In the genomic region with DNA sequence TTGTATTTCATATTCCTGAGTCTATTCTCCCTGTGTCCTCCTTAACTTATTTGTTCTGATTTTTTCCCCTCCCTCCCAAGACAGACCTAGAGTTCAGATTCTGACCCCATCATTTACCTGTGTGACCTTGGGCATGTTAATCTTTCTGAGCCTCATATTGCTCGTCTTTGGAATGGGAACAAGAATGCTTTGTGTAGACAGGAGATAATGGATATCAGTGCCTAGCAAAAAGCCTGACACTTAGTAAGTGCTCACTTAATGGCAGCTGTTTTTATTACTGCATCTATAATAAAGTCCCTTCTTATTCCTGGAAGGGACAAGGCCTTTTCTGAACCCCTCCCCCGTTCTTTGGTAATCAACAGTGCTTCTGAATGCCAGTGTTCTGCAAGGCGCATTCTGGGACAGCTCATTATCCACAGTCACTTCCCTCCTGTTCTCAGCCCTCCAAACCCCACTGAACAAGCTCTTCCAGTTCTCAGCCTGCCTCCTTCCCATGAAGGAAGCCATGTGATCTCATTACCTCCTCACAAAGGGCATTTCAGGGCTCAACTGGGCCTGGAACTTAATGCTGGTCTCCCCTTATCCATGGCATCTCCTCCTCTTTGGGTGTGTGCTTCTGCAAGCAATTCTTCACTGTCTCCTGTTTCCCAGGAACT, we compare ENCODE assay signal across 18 cellular contexts. TPM values are rescaled to one million over a fixed set of nuclear protein-coding genes. Genes with fewer than 3 reads are reported as not detected.
A peak's percentile ranks its signal among the peaks of the same experiment; 100 is the strongest.
DNase-seq lines count a peak whose midpoint lies in the region; ATAC-seq and TF ChIP-seq lines count a peak whose summit lies in the region.
"Had no signal": no experiment of that assay in that cellular context is flagged by ENCODE, and none has a peak within 500 bp of the region (broad histone marks: within the 10 kb centered on the region; RNA-seq: fewer than 3 reads in every experiment).

No MANE protein-coding gene starts in this region.

- no peaks in the 10 kb centered on the region for H3K27me3 ChIP-seq in Caco-2 (replicated peaks; ENCODE audit: control insufficient read depth, insufficient read depth, low read length)
- no peaks in the 10 kb centered on the region for H3K27me3 ChIP-seq in OCI-LY3 (ENCODE audit: low read depth, low read length)
- H3K27me3 ChIP-seq in neural progenitor cell = no peaks in the 10 kb centered on the region
- no peaks in the 10 kb centered on the region for H3K27me3 ChIP-seq in effector memory CD4-positive, alpha-beta T cell (replicated peaks; ENCODE audit: control insufficient read depth, insufficient read depth, low read length, poor library complexity, severe bottlenecking)

- POLR2A ChIA-PET in Caco-2 (lab: Charles Lee) = interaction anchor here (0.9 to 1.2 kb wide), 2 partner anchors 13 to 40 kb away, joined by 3 to 8 read pairs; partner anchors contain the start of gene RNF43

- H3K9me3 Mint-ChIP-seq in Caco-2 (ENCODE audit: unreplicated experiment) = no peaks in the 10 kb centered on the region
- H3K9me3 Mint-ChIP-seq in neural progenitor cell = no peaks in the 10 kb centered on the region
- H3K9me3 Mint-ChIP-seq: activated CD4-positive, alpha-beta T cell treated with anti-CD3 and anti-CD28 coated beads, Interleukin-2, amount 10 ng/mL, durations not matched to agents 24 days and 14 days; activated T-cell treated with anti-CD3 and anti-CD28 coated beads, Interleukin-2, amount 50 U/mL, for 4 hours; T-helper 2 cell treated with Interferon-gamma antibody and Interleukin-4, amounts not matched to agents 5 μg/mL and 100 μg/mL, for 36 hours had no signal

- H3K4me1 ChIP-seq in Caco-2 (peaks cover 88% of the 10 kb centered on the region), OCI-LY3 (ENCODE audit: low read length) (peaks cover 20% of the 10 kb centered on the region), neural progenitor cell (no peaks in the 10 kb centered on the region)
- peaks cover 11% of the 10 kb centered on the region for H3K4me1 ChIP-seq in effector memory CD4-positive, alpha-beta T cell (ENCODE audit: control insufficient read depth, insufficient read depth, low read length, poor library complexity, severe bottlenecking)

- DNase-seq in Caco-2 (peak; percentile 81 to 89), epithelial cell of prostate (ENCODE audit: low read depth, low spot score) (peak; percentile 66), neural progenitor cell (ENCODE audit: low spot score) (no peak)
- no peak for DNase-seq in effector memory CD4-positive, alpha-beta T cell
- DNase-seq: activated CD4-positive, alpha-beta T cell treated with anti-CD3 and anti-CD28 coated beads, Interleukin-2, amount 10 ng/mL, durations not matched to agents 24 days and 14 days; activated T-cell treated with anti-CD3 and anti-CD28 coated beads, Interleukin-2, amount 50 U/mL, for 4 hours; kidney; NCI-H2081; NCI-H82; stimulated activated CD4-positive, alpha-beta T cell treated with anti-CD3 and anti-CD28 coated beads, Interleukin-15, amount 100 ng/mL, for 24 hours; substantia nigra had no signal

- no peak overlapping the region for H3K4me3 ChIP-seq in Caco-2 (ENCODE audit: low read depth, low read length)
- no peak overlapping the region for H3K4me3 ChIP-seq in OCI-LY3 (ENCODE audit: low read length)
- H3K4me3 ChIP-seq in neural progenitor cell = no peak overlapping the region
- H3K4me3 ChIP-seq in effector memory CD4-positive, alpha-beta T cell (ENCODE audit: insufficient read depth, low read depth, low read length, poor library complexity, severe bottlenecking) = no peak overlapping the region

- H3K27me3 Mint-ChIP-seq in Caco-2 (ENCODE audit: insufficient read depth, unreplicated experiment) (no peaks in the 10 kb centered on the region), neural progenitor cell (ENCODE audit: insufficient read depth, low read depth) (peaks cover 3% of the 10 kb centered on the region)
- H3K27me3 Mint-ChIP-seq: activated CD4-positive, alpha-beta T cell treated with anti-CD3 and anti-CD28 coated beads, Interleukin-2, amount 10 ng/mL, durations not matched to agents 24 days and 14 days had no signal

- H3K27ac ChIP-seq in OCI-LY3 (ENCODE audit: low read length) (no peak overlapping the region), epithelial cell of prostate (peak overlapping the region; percentile 34), neural progenitor cell (no peak overlapping the region)
- no peak overlapping the region for H3K27ac ChIP-seq in effector memory CD4-positive, alpha-beta T cell (ENCODE audit: insufficient read depth, low read length, poor library complexity, severe bottlenecking)

- H3K4me1 Mint-ChIP-seq in Caco-2 (ENCODE audit: low read depth, unreplicated experiment) = peaks cover 74% of the 10 kb centered on the region
- peaks cover 21% of the 10 kb centered on the region for H3K4me1 Mint-ChIP-seq in neural progenitor cell

- H3K4me2 ChIP-seq in OCI-LY3 (ENCODE audit: low read length) (peak overlapping the region; percentile 16; the same call in 1 of the 2 replicates), neural progenitor cell (no peak overlapping the region)

- H3K27ac Mint-ChIP-seq in Caco-2 (ENCODE audit: unreplicated experiment) (peak overlapping the region; percentile 58), neural progenitor cell (peak overlapping the region; percentile 71)
- H3K27ac Mint-ChIP-seq: activated CD4-positive, alpha-beta T cell treated with anti-CD3 and anti-CD28 coated beads, Interleukin-2, amount 10 ng/mL, durations not matched to agents 24 days and 14 days; T-helper 2 cell treated with Interferon-gamma antibody and Interleukin-4, amounts not matched to agents 5 μg/mL and 100 μg/mL, for 36 hours had no signal

- H3K79me2 ChIP-seq in OCI-LY3 (ENCODE audit: low read length) = no peaks in the 10 kb centered on the region
- H3K79me2 ChIP-seq in neural progenitor cell (ENCODE audit: low read depth) = no peaks in the 10 kb centered on the region

- H3K36me3 Mint-ChIP-seq in Caco-2 (ENCODE audit: insufficient read depth, unreplicated experiment) = peaks cover 82% of the 10 kb centered on the region
- no peaks in the 10 kb centered on the region for H3K36me3 Mint-ChIP-seq in neural progenitor cell

- TF ChIP-seq CTCF in Caco-2 (IDR thresholded peaks at IDR 0.05; ENCODE audit: insufficient read depth in 1 of 2, low read depth in 1 of 2, low read length in 1 of 2, severe bottlenecking in 1 of 2, unreplicated experiment in 1 of 2) = no peak
- TF ChIP-seq CTCF in OCI-LY3 (IDR thresholded peaks at IDR 0.05; ENCODE audit: low read depth, low read length) = no peak
- no peak for TF ChIP-seq CTCF in neural progenitor cell (IDR thresholded peaks at IDR 0.05)

- H3K36me3 ChIP-seq in Caco-2 (ENCODE audit: control insufficient read depth, insufficient read depth, low read length) (peaks cover 1% of the 10 kb centered on the region), OCI-LY3 (replicated peaks; ENCODE audit: low read depth, low read length) (no peaks in the 10 kb centered on the region), neural progenitor cell (no peaks in the 10 kb centered on the region)
- no peaks in the 10 kb centered on the region for H3K36me3 ChIP-seq in effector memory CD4-positive, alpha-beta T cell (ENCODE audit: control insufficient read depth, insufficient read depth, low read length)

- peak overlapping the region; percentile 25 for H3K4me3 Mint-ChIP-seq in Caco-2 (ENCODE audit: unreplicated experiment)
- no peak overlapping the region for H3K4me3 Mint-ChIP-seq in neural progenitor cell
- H3K4me3 Mint-ChIP-seq: activated CD4-positive, alpha-beta T cell treated with anti-CD3 and anti-CD28 coated beads, Interleukin-2, amount 10 ng/mL, durations not matched to agents 24 days and 14 days; activated T-cell treated with anti-CD3 and anti-CD28 coated beads, Interleukin-2, amount 50 U/mL, for 4 hours; T-helper 2 cell treated with Interferon-gamma antibody and Interleukin-4, amounts not matched to agents 5 μg/mL and 100 μg/mL, for 36 hours had no signal

- H3F3A ChIP-seq in neural progenitor cell (ENCODE audit: low read depth) = no peaks in the 10 kb centered on the region

- H2AFZ ChIP-seq in OCI-LY3 (ENCODE audit: low read depth, low read length) = no peak overlapping the region
- H2AFZ ChIP-seq in neural progenitor cell (replicated peaks) = no peak overlapping the region

- H3K9ac ChIP-seq in OCI-LY3 (ENCODE audit: low read length) (no peak overlapping the region), neural progenitor cell (no peak overlapping the region)

- H3K9me3 ChIP-seq in Caco-2 (no peaks in the 10 kb centered on the region), OCI-LY3 (ENCODE audit: insufficient read depth, low read length) (no peaks in the 10 kb centered on the region), neural progenitor cell (ENCODE audit: low read depth) (no peaks in the 10 kb centered on the region)
- H3K9me3 ChIP-seq in effector memory CD4-positive, alpha-beta T cell (ENCODE audit: control insufficient read depth, low read length) = no peaks in the 10 kb centered on the region

- BruUV-seq in Caco-2 (replicated peaks; lab: Mats Ljungman, UMichigan) = no TSS peak

- intact Hi-C loops in Caco-2 (cut with micrococcal nuclease; ENCODE audit: unreplicated experiment) = loop anchor here (1.0 kb wide), 2 partner anchors 13 to 14 kb away; no protein-coding TSS in a partner anchor

- CTCF ChIA-PET in Caco-2 (lab: Charles Lee) = interaction anchor here (1.0 to 1.5 kb wide), 2 partner anchors 12 to 38 kb away, joined by 4 to 8 read pairs; no protein-coding TSS in a partner anchor

- ATAC-seq in HG02870 (IDR thresholded peaks at IDR 0.05; ENCODE audit: unreplicated experiment) (no peak), HG03097 (IDR thresholded peaks at IDR 0.05; ENCODE audit: low FRiP score, unreplicated experiment) (no peak), GM19328 (IDR thresholded peaks at IDR 0.05; ENCODE audit: unreplicated experiment) (no peak)
- ATAC-seq: activated T-cell treated with anti-CD3 and anti-CD28 coated beads, Interleukin-2, amount 50 U/mL, for 4 hours had no signal

- no peaks in the 10 kb centered on the region for H4K20me1 ChIP-seq in OCI-LY3 (ENCODE audit: insufficient read depth, low read length)
- H4K20me1 ChIP-seq in neural progenitor cell (ENCODE audit: low read depth) = no peaks in the 10 kb centered on the region

RNA-seq across cellular contexts. Expression of gene SUPT4H1, which starts 25.1 kb away (rescaled TPM):
- total RNA-seq in Caco-2 (2022) = 70.9 and 71.4 TPM in 2 replicates
- 60.2 and 103 TPM in 2 replicates for total RNA-seq in neural progenitor cell (ENCODE audit: low replicate concordance)

RNA-seq across cellular contexts. Expression of gene RNF43, which starts 40.2 kb away (rescaled TPM):
- total RNA-seq in Caco-2 (2022) (84.2 and 87.1 TPM in 2 replicates), neural progenitor cell (ENCODE audit: low replicate concordance) (0.50 TPM in 1 of 2 replicates, not detected in the other)
- total RNA-seq: glomerular endothelial cell had no signal

RNA-seq across cellular contexts. Expression of gene TSPOAP1, which starts 48.5 kb away (rescaled TPM):
- total RNA-seq in Caco-2 (2022) (6.0 and 7.4 TPM in 2 replicates), neural progenitor cell (ENCODE audit: low replicate concordance) (13.8 and 48.7 TPM in 2 replicates)
- total RNA-seq: pulmonary artery endothelial cell had no signal

Comparison
In these comparisons a context has a peak if more than half of its experiments do, and no peak if none do; other contexts are left out.
1. DNase-seq: peak in Caco-2 (2 of 2) and epithelial cell of prostate (single experiment); none in neural progenitor cell (single experiment) and effector memory CD4-positive, alpha-beta T cell (0 of 3).
2. RNA of gene RNF43, which starts 40.2 kb away (total RNA-seq): 84.2 to 87.1 TPM in Caco-2; 0.50 TPM in neural progenitor cell; every median in the first group is over 10 times any median in the second.